ENCODE assay signal across 29 cellular contexts in the genomic region with DNA sequence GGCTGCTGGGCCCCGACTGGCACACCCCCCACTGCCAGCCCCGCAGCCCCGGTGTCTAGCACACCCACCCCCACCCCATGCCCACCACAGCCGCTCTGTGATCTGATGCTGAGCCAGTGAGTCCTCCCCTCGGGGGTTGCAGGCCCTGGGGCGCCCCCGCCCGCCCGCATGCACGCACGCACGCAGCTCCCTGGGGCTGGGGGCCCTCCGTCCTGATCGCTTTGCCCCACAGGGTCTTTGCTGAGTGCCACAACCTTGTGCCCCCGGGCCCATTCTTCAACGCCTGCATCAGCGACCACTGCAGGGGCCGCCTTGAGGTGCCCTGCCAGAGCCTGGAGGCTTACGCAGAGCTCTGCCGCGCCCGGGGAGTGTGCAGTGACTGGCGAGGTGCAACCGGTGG. TPM values are rescaled to one million over a fixed set of nuclear protein-coding genes. Genes with fewer than 3 reads are reported as not detected.
DNase-seq lines count a peak whose midpoint lies in the region; ATAC-seq and TF ChIP-seq lines count a peak whose summit lies in the region.
"Had no signal": no experiment of that assay in that cellular context is flagged by ENCODE, and none has a peak within 500 bp of the region (broad histone marks: within the 10 kb centered on the region; RNA-seq: fewer than 3 reads in every experiment).

No MANE protein-coding gene starts in this region.

- H3K4me3 ChIP-seq in right cardiac atrium (ENCODE audit: low read length) (no peak overlapping the region), neuronal stem cell (ENCODE audit: low read length in 2 of 2) (no peak overlapping the region)
- H3K4me3 ChIP-seq: BLaER1, GM12878 had no signal

- no peak overlapping the region for H2BK5ac ChIP-seq in neuronal stem cell (ENCODE audit: low read length)

- 83% methylated on average over 24 of the region's 24 CpGs for WGBS in right cardiac atrium
- WGBS in neuronal stem cell (ENCODE audit: extremely low coverage in 2 of 2, insufficient read length in 2 of 2, insufficient replicate concordance in 1 of 2), 2 donors, result no CpG with 5 or more reads among the region's 24 CpGs

- H3K79me1 ChIP-seq in neuronal stem cell (ENCODE audit: low read depth, low read length), result peaks cover 4% of the 10 kb centered on the region

- no peaks in the 10 kb centered on the region for H3K27me3 ChIP-seq in right cardiac atrium (ENCODE audit: control insufficient read depth, insufficient read depth)
- no peaks in the 10 kb centered on the region for H3K27me3 ChIP-seq in neuronal stem cell (ENCODE audit: control insufficient read depth in 3 of 3, insufficient read depth in 3 of 3, low read depth in 1 of 3, low read length in 3 of 3)
- H3K27me3 ChIP-seq: BE2C, BLaER1 had no signal

- H3K27ac ChIP-seq in right cardiac atrium (ENCODE audit: low read length), result no peak overlapping the region
- H3K27ac ChIP-seq in neuronal stem cell (replicated peaks; ENCODE audit: low read length), result no peak overlapping the region
- H3K27ac ChIP-seq: BLaER1 had no signal

- H2AK5ac ChIP-seq in neuronal stem cell (ENCODE audit: low read depth, low read length), result no peak overlapping the region

- H2BK15ac ChIP-seq in neuronal stem cell (ENCODE audit: low read length), result no peak overlapping the region

- H4K91ac ChIP-seq in neuronal stem cell (ENCODE audit: low read depth, low read length, poor library complexity), result no peak overlapping the region

- no peak overlapping the region for H3K23ac ChIP-seq in neuronal stem cell (ENCODE audit: low read depth, low read length, poor library complexity)

- H3K4me3 Mint-ChIP-seq in glutamatergic neuron (ENCODE audit: unreplicated experiment), result no peak overlapping the region
- no peak overlapping the region for H3K4me3 Mint-ChIP-seq in stimulated activated memory B cell treated with anti-CD40 and anti-IgM and Interleukin-4, amounts not matched to agents 10 μg/mL and 1 μg/mL and 100 μg/mL, for 72 hours
- H3K4me3 Mint-ChIP-seq: CD14-positive monocyte; CD4-positive, alpha-beta memory T cell; CD4-positive, CD25-positive, alpha-beta regulatory T cell; CD8-positive, alpha-beta memory T cell had no signal

- intact Hi-C loops in right cardiac atrium (cut with DNase I), result no loop called here
- intact Hi-C loops in cardiac septum (cut with DNase I), result no loop called here
- intact Hi-C loops in sciatic nerve (cut with DNase I), result no loop called here

- H3K9me3 ChIP-seq in right cardiac atrium (ENCODE audit: control insufficient read depth, low read length), result no peaks in the 10 kb centered on the region
- H3K9me3 ChIP-seq in neuronal stem cell (replicated peaks in 1 of 2; ENCODE audit: control insufficient read depth in 2 of 2, insufficient read depth in 1 of 2, low read depth in 1 of 2, low read length in 2 of 2), result peaks cover 0 to 11% of the 10 kb centered on the region in 2 donors
- H3K9me3 ChIP-seq: BE2C had no signal

- no peak overlapping the region for H3K9ac ChIP-seq in neuronal stem cell (ENCODE audit: low read depth, low read length, poor library complexity)
- H3K9ac ChIP-seq: BLaER1 had no signal

- DNase-seq in right cardiac atrium (peak in 2 of 3 donors; percentile 35 to 59), cardiac septum (ENCODE audit: low spot score) (no peak), glutamatergic neuron (peak; percentile 13), neuronal stem cell (ENCODE audit: low spot score) (no peak), sciatic nerve (ENCODE audit: low spot score) (no peak), NCI-H1417 (lab: John Stamatoyannopoulos, UW) (no peak)
- DNase-seq: 8988T; ACHN; BE2C; C1 segment of cervical spinal cord; CD4-positive, alpha-beta memory T cell; CD4-positive, CD25-positive, alpha-beta regulatory T cell; CD8-positive, alpha-beta memory T cell; COR-L47; DMS 273 treated with DMSO at 0.1 percent for 48 hours; DMS153; DMS53; DMS79; DND-41; EL; GDM1 had no signal

- ATAC-seq in right cardiac atrium (no peak), sciatic nerve (no peak)
- ATAC-seq in stimulated activated memory B cell treated with anti-CD40 and anti-IgM and Interleukin-4, amounts not matched to agents 10 μg/mL and 1 μg/mL and 100 μg/mL, for 72 hours, result peak; percentile 47
- ATAC-seq: GM12878 had no signal

- H3K14ac ChIP-seq in neuronal stem cell (ENCODE audit: low read length), result no peak overlapping the region

- H3K4ac ChIP-seq in neuronal stem cell (ENCODE audit: low read length), result no peak overlapping the region

- H3K9me3 Mint-ChIP-seq in glutamatergic neuron (ENCODE audit: unreplicated experiment), result peaks cover 8% of the 10 kb centered on the region
- no peaks in the 10 kb centered on the region for H3K9me3 Mint-ChIP-seq in stimulated activated memory B cell treated with anti-CD40 and anti-IgM and Interleukin-4, amounts not matched to agents 10 μg/mL and 1 μg/mL and 100 μg/mL, for 72 hours
- H3K9me3 Mint-ChIP-seq: CD4-positive, alpha-beta memory T cell; CD8-positive, alpha-beta memory T cell had no signal

- H2BK12ac ChIP-seq in neuronal stem cell (ENCODE audit: low read length), result no peak overlapping the region

- H3K18ac ChIP-seq in neuronal stem cell (ENCODE audit: low read length), result peak overlapping the region; percentile 17

- H3K4me1 ChIP-seq in right cardiac atrium (ENCODE audit: control insufficient read depth, insufficient read depth, low read length), result no peaks in the 10 kb centered on the region
- peaks cover 0 to 3% of the 10 kb centered on the region in 2 donors for H3K4me1 ChIP-seq in neuronal stem cell (ENCODE audit: control insufficient read depth in 2 of 2, insufficient read depth in 1 of 2, low read depth in 1 of 2, low read length in 2 of 2)
- H3K4me1 ChIP-seq: BE2C had no signal

- H3K36me3 ChIP-seq in neuronal stem cell (replicated peaks in 1 of 2; ENCODE audit: control insufficient read depth in 2 of 2, insufficient read depth in 2 of 2, low read length in 2 of 2), result no peaks in the 10 kb centered on the region
- H3K36me3 ChIP-seq: BE2C, BLaER1 had no signal

- peaks cover 5% of the 10 kb centered on the region for H3K36me3 Mint-ChIP-seq in glutamatergic neuron (ENCODE audit: unreplicated experiment)
- H3K36me3 Mint-ChIP-seq in stimulated activated memory B cell treated with anti-CD40 and anti-IgM and Interleukin-4, amounts not matched to agents 10 μg/mL and 1 μg/mL and 100 μg/mL, for 72 hours, result no peaks in the 10 kb centered on the region
- H3K36me3 Mint-ChIP-seq: CD14-positive monocyte; CD4-positive, alpha-beta memory T cell; CD4-positive, CD25-positive, alpha-beta regulatory T cell; CD8-positive, alpha-beta memory T cell had no signal

- no peak for TF ChIP-seq CTCF in glutamatergic neuron (IDR thresholded peaks at IDR 0.05; ENCODE audit: partially characterized antibody, unreplicated experiment)

- no peaks in the 10 kb centered on the region for H3K4me1 Mint-ChIP-seq in glutamatergic neuron (ENCODE audit: low read depth, unreplicated experiment)
- H3K4me1 Mint-ChIP-seq in stimulated activated memory B cell treated with anti-CD40 and anti-IgM and Interleukin-4, amounts not matched to agents 10 μg/mL and 1 μg/mL and 100 μg/mL, for 72 hours, result no peaks in the 10 kb centered on the region
- H3K4me1 Mint-ChIP-seq: CD14-positive monocyte; CD4-positive, CD25-positive, alpha-beta regulatory T cell; CD8-positive, alpha-beta memory T cell had no signal

- no peak overlapping the region for H4K8ac ChIP-seq in neuronal stem cell (ENCODE audit: low read depth, low read length)

- no peak overlapping the region for H2AFZ ChIP-seq in neuronal stem cell (ENCODE audit: low read length)

- H3K27me3 Mint-ChIP-seq in glutamatergic neuron (ENCODE audit: unreplicated experiment), result peaks cover 12% of the 10 kb centered on the region
- no peaks in the 10 kb centered on the region for H3K27me3 Mint-ChIP-seq in stimulated activated memory B cell treated with anti-CD40 and anti-IgM and Interleukin-4, amounts not matched to agents 10 μg/mL and 1 μg/mL and 100 μg/mL, for 72 hours
- H3K27me3 Mint-ChIP-seq: CD4-positive, alpha-beta memory T cell; CD8-positive, alpha-beta memory T cell had no signal

- no peak overlapping the region for H2BK120ac ChIP-seq in neuronal stem cell (ENCODE audit: low read depth, low read length)

- H3K4me2 ChIP-seq in neuronal stem cell (ENCODE audit: insufficient read depth, low read length, poor library complexity, severe bottlenecking), result no peak overlapping the region
- H3K4me2 ChIP-seq: BLaER1 had no signal

- H3K27ac Mint-ChIP-seq in glutamatergic neuron (ENCODE audit: unreplicated experiment), result no peak overlapping the region
- no peak overlapping the region for H3K27ac Mint-ChIP-seq in stimulated activated memory B cell treated with anti-CD40 and anti-IgM and Interleukin-4, amounts not matched to agents 10 μg/mL and 1 μg/mL and 100 μg/mL, for 72 hours
- H3K27ac Mint-ChIP-seq: CD14-positive monocyte; CD4-positive, alpha-beta memory T cell; CD4-positive, CD25-positive, alpha-beta regulatory T cell; CD8-positive, alpha-beta memory T cell had no signal

RNA-seq across cellular contexts. Expression of a gene that starts 32.3 kb away (rescaled TPM):
- not detected for total RNA-seq in right cardiac atrium
- under 0.01 TPM for polyA plus RNA-seq in right cardiac atrium
- total RNA-seq in cardiac septum, result not detected
- not detected for total RNA-seq in glutamatergic neuron (ENCODE audit: unreplicated experiment)
- 0.01 TPM for polyA plus RNA-seq in neuronal stem cell (2013, experiment 1 of 2)
- polyA plus RNA-seq in neuronal stem cell (2013, experiment 2 of 2), result under 0.01 TPM
- total RNA-seq in sciatic nerve, result 0.71 TPM
- total RNA-seq: A673; CD4-positive, alpha-beta memory T cell; CD4-positive, CD25-positive, alpha-beta regulatory T cell; CD8-positive, alpha-beta memory T cell; Daoy; G401 had no signal
- polyA plus RNA-seq: AG04450; CD14-positive monocyte; CD4-positive, alpha-beta memory T cell; CD4-positive, CD25-positive, alpha-beta regulatory T cell; CD8-positive, alpha-beta memory T cell; GM12878 had no signal

RNA-seq across cellular contexts. Expression of a gene that starts 54.3 kb away (rescaled TPM):
- total RNA-seq in right cardiac atrium (10 to 100 TPM; 42.2 to 53.6 (median 46.0) TPM), cardiac septum (46.9 TPM), glutamatergic neuron (ENCODE audit: unreplicated experiment) (67.5 TPM), sciatic nerve (60.5 TPM)
- 32.6 TPM for polyA plus RNA-seq in right cardiac atrium
- 16.5 TPM for polyA plus RNA-seq in neuronal stem cell (2013, experiment 1 of 2)
- polyA plus RNA-seq in neuronal stem cell (2013, experiment 2 of 2), result 15.3 TPM

Comparison
In these comparisons a context has a peak if more than half of its experiments do, and no peak if none do; other contexts are left out.
1. DNase-seq: peak in right cardiac atrium (2 of 3) and glutamatergic neuron (single experiment); none in cardiac septum (single experiment), neuronal stem cell (single experiment), sciatic nerve (single experiment) and NCI-H1417 (0 of 3).